15 cellular contexts compared by ENCODE assay signal in genomic region chr2:96591054-96591453, GRCh38. TPM values are rescaled to one million over a fixed set of nuclear protein-coding genes. Genes with fewer than 3 reads are reported as not detected.
"Had no signal": no experiment of that assay in that cellular context is flagged by ENCODE, and none has a peak within 500 bp of the region (broad histone marks: within the 10 kb centered on the region; RNA-seq: fewer than 3 reads in every experiment).

No MANE protein-coding gene starts in this region.

- H3K4me3 Mint-ChIP-seq: activated T-helper 1 cell treated with anti-CD3 and anti-CD28 coated beads, Interleukin-12 subunit alpha, Interleukin-12 subunit beta, Interleukin-2, Interleukin-4 antibody, amounts not matched to agents 30 ng/mL and 10 ng/mL and 1 ng/mL, durations not matched to agents 14 hours and 24 hours and 36 hours; stimulated activated memory B cell treated with anti-CD40 and anti-IgM and Interleukin-4, amounts not matched to agents 10 μg/mL and 1 μg/mL and 100 μg/mL, for 72 hours had no signal

- H3K27me3 Mint-ChIP-seq: stimulated activated memory B cell treated with anti-CD40 and anti-IgM and Interleukin-4, amounts not matched to agents 10 μg/mL and 1 μg/mL and 100 μg/mL, for 72 hours had no signal

- H3K9me3 Mint-ChIP-seq: activated T-helper 1 cell treated with anti-CD3 and anti-CD28 coated beads, Interleukin-12 subunit alpha, Interleukin-12 subunit beta, Interleukin-2, Interleukin-4 antibody, amounts not matched to agents 30 ng/mL and 10 ng/mL and 1 ng/mL, durations not matched to agents 14 hours and 24 hours and 36 hours; stimulated activated memory B cell treated with anti-CD40 and anti-IgM and Interleukin-4, amounts not matched to agents 10 μg/mL and 1 μg/mL and 100 μg/mL, for 72 hours had no signal

- ATAC-seq: pancreas; SK-N-SH treated with all-trans-retinoic acid at 6 μM for 48 hours; stimulated activated memory B cell treated with anti-CD40 and anti-IgM and Interleukin-4, amounts not matched to agents 10 μg/mL and 1 μg/mL and 100 μg/mL, for 72 hours had no signal

- H3K27ac ChIP-seq: ascending aorta, pancreas had no signal

- H3K4me1 ChIP-seq: ascending aorta, pancreas had no signal

- DNase-seq: activated CD4-positive, alpha-beta T cell treated with anti-CD3 and anti-CD28 coated beads, Interleukin-2, amount 50 U/mL, for 4 hours; activated CD4-positive, CD25-positive, alpha-beta regulatory T cell treated with anti-CD3 and anti-CD28 coated beads, Interleukin-2, amount 50 U/mL, for 72 hours; activated CD8-positive, alpha-beta memory T cell treated with anti-CD3 and anti-CD28 coated beads, Interleukin-2, amount 50 U/mL, for 48 hours; activated naive CD4-positive, alpha-beta T cell treated with Interleukin-2 at 50 U/mL for 16 hours; midbrain; pancreas had no signal

- H3K9me3 ChIP-seq: ascending aorta, pancreas had no signal

- H3K27me3 ChIP-seq: ascending aorta, pancreas had no signal

- H3K27ac Mint-ChIP-seq: activated T-helper 1 cell treated with anti-CD3 and anti-CD28 coated beads, Interleukin-12 subunit alpha, Interleukin-12 subunit beta, Interleukin-2, Interleukin-4 antibody, amounts not matched to agents 30 ng/mL and 10 ng/mL and 1 ng/mL, durations not matched to agents 14 hours and 24 hours and 36 hours; stimulated activated memory B cell treated with anti-CD40 and anti-IgM and Interleukin-4, amounts not matched to agents 10 μg/mL and 1 μg/mL and 100 μg/mL, for 72 hours had no signal

- H3K4me3 ChIP-seq: ascending aorta, lung, pancreas had no signal

- FAIRE-seq: bronchial epithelial cell, colon, endometrium, pancreas had no signal

RNA-seq across cellular contexts. Expression of gene FER1L5, which starts 51.5 kb away (rescaled TPM):
- total RNA-seq: activated T-helper 1 cell treated with anti-CD3 and anti-CD28 coated beads, Interleukin-12 subunit alpha, Interleukin-12 subunit beta, Interleukin-2, Interleukin-4 antibody, amounts not matched to agents 30 ng/mL and 10 ng/mL and 1 ng/mL, durations not matched to agents 14 hours and 24 hours and 36 hours; ascending aorta; T-helper 1 cell treated with Interleukin-12 subunit alpha and Interleukin-12 subunit beta and Interleukin-4 antibody, amounts not matched to agents 30 ng/mL and 1 ng/mL, for 36 hours had no signal
